Comparison of ENCODE assay signal across 22 cellular contexts in the genomic region with DNA sequence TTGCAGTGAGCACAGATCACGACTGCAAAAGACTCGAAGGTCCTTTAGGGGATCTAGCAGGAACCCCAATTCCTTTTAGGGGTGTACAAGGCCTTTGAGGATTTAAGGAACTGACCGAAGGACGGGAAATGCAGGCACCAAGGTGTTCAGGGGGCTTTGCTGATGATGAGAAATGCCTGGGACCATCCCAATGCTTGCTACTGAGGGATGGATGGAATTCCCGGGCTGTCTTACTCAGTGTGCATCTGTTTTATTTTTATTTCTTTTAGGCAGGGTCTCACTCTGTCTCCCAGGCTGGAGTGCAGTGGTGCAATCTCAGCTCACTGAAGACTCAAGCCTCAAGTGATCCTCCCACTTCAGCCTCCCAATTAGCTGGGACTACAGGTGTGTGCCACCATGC. TPM values are rescaled to one million over a fixed set of nuclear protein-coding genes. Genes with fewer than 3 reads are reported as not detected.
DNase-seq lines count a peak whose midpoint lies in the region; ATAC-seq and TF ChIP-seq lines count a peak whose summit lies in the region.
"Had no signal": no experiment of that assay in that cellular context is flagged by ENCODE, and none has a peak within 500 bp of the region (broad histone marks: within the 10 kb centered on the region; RNA-seq: fewer than 3 reads in every experiment).

No MANE protein-coding gene starts in this region.

- no peak overlapping the region for H3K23ac ChIP-seq in trophoblast cell (ENCODE audit: low read length)

- ATAC-seq in HG02981 (IDR thresholded peaks at IDR 0.05; ENCODE audit: unreplicated experiment): no peak
- ATAC-seq: activated CD8-positive, alpha-beta memory T cell treated with anti-CD3 and anti-CD28 coated beads, Interleukin-2, amount 10 ng/mL, durations not matched to agents 7 days and 5 days; activated T-cell treated with anti-CD3 and anti-CD28 coated beads, Interleukin-2, amount 50 U/mL, for 72 hours had no signal

- no peak overlapping the region for H3K18ac ChIP-seq in trophoblast cell (ENCODE audit: low read length)

- H4K91ac ChIP-seq in trophoblast cell (ENCODE audit: low read depth, low read length): peak overlapping the region; percentile 47

- intact Hi-C loops in thyroid gland (cut with DNase I): no loop called here

- H2BK12ac ChIP-seq in trophoblast cell (ENCODE audit: low read length): no peak overlapping the region

- H3K4me3 Mint-ChIP-seq in chondrocyte (ENCODE audit: unreplicated experiment): no peak overlapping the region
- H3K4me3 Mint-ChIP-seq: activated CD8-positive, alpha-beta memory T cell treated with anti-CD3 and anti-CD28 coated beads, Interleukin-2, amount 10 ng/mL, durations not matched to agents 7 days and 5 days; activated naive CD4-positive, alpha-beta T cell treated with anti-CD3 and anti-CD28 coated beads, Interleukin-2, amount 10 ng/mL, durations not matched to agents 7 days and 5 days; activated T-cell treated with anti-CD3 and anti-CD28 coated beads, Interleukin-2, amount 50 U/mL, for 72 hours; CD4-positive, alpha-beta T cell; WTC11 had no signal

- no peak for TF ChIP-seq POLR2A in thyroid gland (IDR thresholded peaks at IDR 0.05)

- H3K14ac ChIP-seq in trophoblast cell (ENCODE audit: low read length): no peak overlapping the region

- H4K12ac ChIP-seq in trophoblast cell (ENCODE audit: low read depth, low read length): no peak overlapping the region

- H3K36me3 ChIP-seq in H7 (replicated peaks; ENCODE audit: control insufficient read depth, insufficient read depth, low read length) (no peaks in the 10 kb centered on the region), OCI-LY3 (replicated peaks; ENCODE audit: low read depth, low read length) (no peaks in the 10 kb centered on the region), trophoblast cell (ENCODE audit: control insufficient read depth in 1 of 2, insufficient read depth in 2 of 2, low read length in 2 of 2) (no peaks in the 10 kb centered on the region), thyroid gland (no peaks in the 10 kb centered on the region)
- H3K36me3 ChIP-seq: vagina had no signal

- no peaks in the 10 kb centered on the region for H3K79me1 ChIP-seq in trophoblast cell (ENCODE audit: low read length)

- H3K4me1 Mint-ChIP-seq in chondrocyte (ENCODE audit: low read depth): no peaks in the 10 kb centered on the region
- H3K4me1 Mint-ChIP-seq: activated CD8-positive, alpha-beta memory T cell treated with anti-CD3 and anti-CD28 coated beads, Interleukin-2, amount 10 ng/mL, durations not matched to agents 7 days and 5 days; activated naive CD4-positive, alpha-beta T cell treated with anti-CD3 and anti-CD28 coated beads, Interleukin-2, amount 10 ng/mL, durations not matched to agents 7 days and 5 days; WTC11 had no signal

- peak overlapping the region; percentile 33 for H3K4ac ChIP-seq in trophoblast cell (ENCODE audit: low read depth, low read length)

- no peak overlapping the region for H2BK120ac ChIP-seq in trophoblast cell (ENCODE audit: insufficient read depth, low read length, poor library complexity)

- H3K9me3 ChIP-seq in OCI-LY3 (ENCODE audit: insufficient read depth, low read length): no peaks in the 10 kb centered on the region
- H3K9me3 ChIP-seq in trophoblast cell (ENCODE audit: insufficient read depth, low read depth, low read length): peaks cover under 1% of the 10 kb centered on the region
- no peaks in the 10 kb centered on the region for H3K9me3 ChIP-seq in thyroid gland
- H3K9me3 ChIP-seq: vagina had no signal

- H2BK5ac ChIP-seq in trophoblast cell (ENCODE audit: low read depth, low read length, poor library complexity): no peak overlapping the region

- H4K8ac ChIP-seq in trophoblast cell (ENCODE audit: low read depth, low read length): peak overlapping the region; percentile 33

- peak overlapping the region; percentile 86 for H3K27ac Mint-ChIP-seq in chondrocyte (ENCODE audit: unreplicated experiment)
- H3K27ac Mint-ChIP-seq: activated CD8-positive, alpha-beta memory T cell treated with anti-CD3 and anti-CD28 coated beads, Interleukin-2, amount 10 ng/mL, durations not matched to agents 7 days and 5 days; activated naive CD4-positive, alpha-beta T cell treated with anti-CD3 and anti-CD28 coated beads, Interleukin-2, amount 10 ng/mL, durations not matched to agents 7 days and 5 days; activated T-cell treated with anti-CD3 and anti-CD28 coated beads, Interleukin-2, amount 50 U/mL, for 72 hours; CD4-positive, alpha-beta T cell; WTC11 had no signal

- no peaks in the 10 kb centered on the region for H3K27me3 ChIP-seq in H7 (ENCODE audit: control insufficient read depth, insufficient read depth, low read length)
- H3K27me3 ChIP-seq in OCI-LY3 (ENCODE audit: low read depth, low read length): no peaks in the 10 kb centered on the region
- H3K27me3 ChIP-seq in trophoblast cell (ENCODE audit: insufficient read depth, low read length): peaks cover under 1% of the 10 kb centered on the region
- H3K27me3 ChIP-seq in thyroid gland: no peaks in the 10 kb centered on the region
- H3K27me3 ChIP-seq: vagina had no signal

- no peaks in the 10 kb centered on the region for H3K36me3 Mint-ChIP-seq in chondrocyte (ENCODE audit: low read depth)
- H3K36me3 Mint-ChIP-seq: activated CD8-positive, alpha-beta memory T cell treated with anti-CD3 and anti-CD28 coated beads, Interleukin-2, amount 10 ng/mL, durations not matched to agents 7 days and 5 days; activated naive CD4-positive, alpha-beta T cell treated with anti-CD3 and anti-CD28 coated beads, Interleukin-2, amount 10 ng/mL, durations not matched to agents 7 days and 5 days; WTC11 had no signal

- DNase-seq in H7 (peak; percentile 25), chondrocyte (ENCODE audit: low spot score) (no peak), trophoblast cell (no peak), NCI-H2171 (lab: John Stamatoyannopoulos, UW) (no peak), thyroid gland (no peak)
- DNase-seq: activated CD4-positive, alpha-beta T cell treated with anti-CD3 and anti-CD28 coated beads, Interleukin-2, amount 50 U/mL, for 1 hour; activated CD8-positive, alpha-beta memory T cell treated with anti-CD3 and anti-CD28 coated beads, Interleukin-2, amount 10 ng/mL, durations not matched to agents 7 days and 5 days; activated naive CD4-positive, alpha-beta T cell treated with anti-CD3 and anti-CD28 coated beads, Interleukin-2, amount 10 ng/mL, durations not matched to agents 7 days and 5 days; activated T-cell treated with anti-CD3 and anti-CD28 coated beads, Interleukin-2, amount 50 U/mL, for 72 hours; CD4-positive, alpha-beta T cell; NCI-H1048; stimulated activated CD4-positive, alpha-beta T cell treated with anti-CD3 and anti-CD28 coated beads, Interleukin-1b, Interleukin-23, amount 100 ng/mL, for 48 hours had no signal

- WGBS in trophoblast cell (ENCODE audit: extremely low coverage, insufficient coverage, insufficient read length): no CpG with 5 or more reads among the region's 5 CpGs
- 64 to 100% methylated on average over 4 to 5 of the region's 5 CpGs for WGBS in thyroid gland, 2 donors

- H3K79me2 ChIP-seq in OCI-LY3 (ENCODE audit: low read length) (no peaks in the 10 kb centered on the region), trophoblast cell (ENCODE audit: control insufficient read depth, insufficient read depth, low read length, poor library complexity) (no peaks in the 10 kb centered on the region)

- no peaks in the 10 kb centered on the region for H4K20me1 ChIP-seq in OCI-LY3 (ENCODE audit: insufficient read depth, low read length)

- H3K4me3 ChIP-seq in H7 (ENCODE audit: insufficient read depth, low read depth, low read length) (no peak overlapping the region), OCI-LY3 (ENCODE audit: low read length) (0 out of 2 replicates have a peak overlapping the region, but pooled peaks have one; percentile 54), trophoblast cell (ENCODE audit: low read depth, low read length) (no peak overlapping the region), thyroid gland (replicated peaks in 1 of 3) (no peak overlapping the region)
- H3K4me3 ChIP-seq: lung, vagina had no signal

- peaks cover 4% of the 10 kb centered on the region; the same call in 1 of the 2 replicates for H3K4me1 ChIP-seq in OCI-LY3 (ENCODE audit: low read length)
- no peaks in the 10 kb centered on the region for H3K4me1 ChIP-seq in trophoblast cell (ENCODE audit: control insufficient read depth in 1 of 2, insufficient read depth in 2 of 2, low read length in 2 of 2)
- H3K4me1 ChIP-seq in thyroid gland: no peaks in the 10 kb centered on the region
- H3K4me1 ChIP-seq: vagina had no signal

- TF ChIP-seq CTCF in OCI-LY3 (IDR thresholded peaks at IDR 0.05; ENCODE audit: low read depth, low read length) (no peak), chondrocyte (IDR thresholded peaks at IDR 0.05) (no peak), thyroid gland (IDR thresholded peaks at IDR 0.05) (no peak)

- H3K9me3 Mint-ChIP-seq in chondrocyte (ENCODE audit: low read depth): no peaks in the 10 kb centered on the region
- H3K9me3 Mint-ChIP-seq: activated naive CD4-positive, alpha-beta T cell treated with anti-CD3 and anti-CD28 coated beads, Interleukin-2, amount 10 ng/mL, durations not matched to agents 7 days and 5 days; activated T-cell treated with anti-CD3 and anti-CD28 coated beads, Interleukin-2, amount 50 U/mL, for 72 hours; CD4-positive, alpha-beta T cell; WTC11 had no signal

- H2AK5ac ChIP-seq in trophoblast cell (ENCODE audit: low read length): no peak overlapping the region

- H3K9ac ChIP-seq in OCI-LY3 (ENCODE audit: low read length) (no peak overlapping the region), trophoblast cell (ENCODE audit: low read length) (no peak overlapping the region)

- H3K27ac ChIP-seq in OCI-LY3 (ENCODE audit: low read length): no peak overlapping the region
- no peak overlapping the region for H3K27ac ChIP-seq in trophoblast cell (ENCODE audit: low read depth, low read length)
- no peak overlapping the region for H3K27ac ChIP-seq in thyroid gland
- H3K27ac ChIP-seq: vagina had no signal

- H2AFZ ChIP-seq in OCI-LY3 (ENCODE audit: low read depth, low read length) (no peak overlapping the region), trophoblast cell (ENCODE audit: insufficient read depth, low read length, poor library complexity) (no peak overlapping the region)

- H3K27me3 Mint-ChIP-seq in chondrocyte (ENCODE audit: low read depth): no peaks in the 10 kb centered on the region
- H3K27me3 Mint-ChIP-seq: activated CD8-positive, alpha-beta memory T cell treated with anti-CD3 and anti-CD28 coated beads, Interleukin-2, amount 10 ng/mL, durations not matched to agents 7 days and 5 days; CD4-positive, alpha-beta T cell had no signal

- peak overlapping the region; percentile 41; the same call in 1 of the 2 replicates for H3K4me2 ChIP-seq in OCI-LY3 (ENCODE audit: low read length)
- no peak overlapping the region for H3K4me2 ChIP-seq in trophoblast cell (ENCODE audit: low read length)

RNA-seq across cellular contexts. Expression of gene PRR22, which starts 11.3 kb away (rescaled TPM):
- 1.5 and 2.2 TPM in 2 replicates for total RNA-seq in H7 (2014; rRNA removed; shearing (Covaris generic))
- total RNA-seq in chondrocyte: 1.2 to 1.4 TPM (median 1.3 TPM) in 3 replicates
- polyA plus RNA-seq in trophoblast cell (2013): 1.9 and 2.1 TPM in 2 replicates
- 1 to 10 TPM in 3 of 4 donors, under 1 TPM in 1; 0.54 to 2.0 (median 1.2) TPM for total RNA-seq in thyroid gland

RNA-seq across cellular contexts. Expression of gene DUS3L, which starts 17.7 kb away (rescaled TPM):
- 50.8 and 52.4 TPM in 2 replicates for total RNA-seq in H7 (2014; rRNA removed; shearing (Covaris generic))
- 14.8 to 19.4 TPM (median 18.4 TPM) in 3 replicates for total RNA-seq in chondrocyte
- polyA plus RNA-seq in trophoblast cell (2013): 16.2 and 19.0 TPM in 2 replicates
- 10 to 100 TPM; 34.0 to 53.3 (median 44.9) TPM for total RNA-seq in thyroid gland

RNA-seq across cellular contexts. Expression of gene NRTN, which starts 31.6 kb away (rescaled TPM):
- 8.5 and 8.7 TPM in 2 replicates for total RNA-seq in H7 (2014; rRNA removed; shearing (Covaris generic))
- total RNA-seq in chondrocyte: 0.54 to 0.77 TPM in 2 of 3 replicates, not detected in the other
- 0.64 and 1.0 TPM in 2 replicates for polyA plus RNA-seq in trophoblast cell (2013)
- 1 to 10 TPM in 3 of 4 donors, under 1 TPM in 1; 0.71 to 8.1 (median 1.3) TPM for total RNA-seq in thyroid gland
- total RNA-seq: activated CD8-positive, alpha-beta memory T cell treated with anti-CD3 and anti-CD28 coated beads, Interleukin-2, amount 10 ng/mL, durations not matched to agents 7 days and 5 days; glomerular endothelial cell had no signal

RNA-seq across cellular contexts. Expression of gene CATSPERD, which starts 52.8 kb away (rescaled TPM):
- total RNA-seq in H7 (2014; rRNA removed; shearing (Covaris generic)): 0.03 TPM in 1 of 2 replicates, not detected in the other
- total RNA-seq in chondrocyte (not detected in 3 replicates), thyroid gland (not detected)
- 0.11 and 0.19 TPM in 2 replicates for polyA plus RNA-seq in trophoblast cell (2013)
- total RNA-seq: activated CD8-positive, alpha-beta memory T cell treated with anti-CD3 and anti-CD28 coated beads, Interleukin-2, amount 10 ng/mL, durations not matched to agents 7 days and 5 days; activated T-cell treated with anti-CD3 and anti-CD28 coated beads, Interleukin-2, amount 50 U/mL, for 72 hours; cardiac septum; CD4-positive, alpha-beta T cell; dermis microvascular lymphatic vessel endothelial cell; glomerular endothelial cell; HT1080; vagina had no signal
- polyA plus RNA-seq: small intestine had no signal

RNA-seq across cellular contexts. Expression of gene LONP1, which starts 53.3 kb away (rescaled TPM):
- 119 and 126 TPM in 2 replicates for total RNA-seq in H7 (2014; rRNA removed; shearing (Covaris generic))
- total RNA-seq in chondrocyte (59.1 to 116 TPM (median 116 TPM) in 3 replicates), thyroid gland (100 to 1,000 TPM in 1 of 4 donors, 10 to 100 TPM in 3; 45.0 to 100 (median 67.9) TPM)
- 37.6 and 38.8 TPM in 2 replicates for polyA plus RNA-seq in trophoblast cell (2013)
